25 cellular contexts compared by ENCODE assay signal in genomic region chr4:139576219-139576618, GRCh38. TPM values are rescaled to one million over a fixed set of nuclear protein-coding genes. Genes with fewer than 3 reads are reported as not detected.
DNase-seq lines count a peak whose midpoint lies in the region; ATAC-seq and TF ChIP-seq lines count a peak whose summit lies in the region.
"Had no signal": no experiment of that assay in that cellular context is flagged by ENCODE, and none has a peak within 500 bp of the region (broad histone marks: within the 10 kb centered on the region; RNA-seq: fewer than 3 reads in every experiment).

No MANE protein-coding gene starts in this region.

- intact Hi-C loops in cardiac septum (cut with DNase I) = no loop called here
- intact Hi-C loops in thyroid gland (cut with DNase I) = no loop called here

- no peak for TF ChIP-seq CTCF in cardiac muscle cell (IDR thresholded peaks at IDR 0.05; ENCODE audit: low read depth, low read length)
- TF ChIP-seq CTCF in thyroid gland (IDR thresholded peaks at IDR 0.05) = no peak

- H3K4me1 ChIP-seq in cardiac muscle cell (ENCODE audit: low read depth) (peaks cover 7% of the 10 kb centered on the region), thyroid gland (peaks cover 0 to 5% of the 10 kb centered on the region in 2 donors)
- H3K4me1 ChIP-seq: BE2C had no signal

- H3K9me3 ChIP-seq in cardiac muscle cell (ENCODE audit: low read depth) (no peaks in the 10 kb centered on the region), thyroid gland (no peaks in the 10 kb centered on the region)
- H3K9me3 ChIP-seq: mucosa of descending colon, thoracic aorta had no signal

- whole genome bisulfite sequencing in thyroid gland, 2 donors = 95 to 96% methylated on average over 5 of the region's 5 CpGs

- H3K27me3 ChIP-seq in cardiac muscle cell (no peaks in the 10 kb centered on the region), thyroid gland (no peaks in the 10 kb centered on the region)
- H3K27me3 ChIP-seq: BE2C had no signal

- H3K4me3 ChIP-seq in cardiac muscle cell (no peak overlapping the region), thyroid gland (replicated peaks in 1 of 3) (no peak overlapping the region)
- H3K4me3 ChIP-seq: mucosa of descending colon, thoracic aorta had no signal

- no peak for TF ChIP-seq POLR2A in thyroid gland (IDR thresholded peaks at IDR 0.05)

- H3K36me3 ChIP-seq in cardiac muscle cell (no peaks in the 10 kb centered on the region), thyroid gland (no peaks in the 10 kb centered on the region)
- H3K36me3 ChIP-seq: BE2C, thoracic aorta had no signal

- DNase-seq in cardiac muscle cell (ENCODE audit: low read depth in 1 of 2, low spot score in 1 of 2) (peak; percentile 32 to 68), cardiac septum (ENCODE audit: low spot score) (no peak), astrocyte of the hippocampus (ENCODE audit: low read depth, low spot score) (peak; percentile 58), mesenteric fat pad (ENCODE audit: low spot score) (peak; percentile 9), thyroid gland (no peak), Kasumi-1 (lab: John Stamatoyannopoulos, UW) (no peak), activated gamma-delta T cell treated with Interleukin-2 at 50 U/mL for 16 hours (no peak)
- DNase-seq: 8988T; activated CD4-positive, alpha-beta T cell treated with anti-CD3 and anti-CD28 coated beads, Interleukin-2, amount 50 U/mL, for 48 hours; activated naive CD4-positive, alpha-beta T cell treated with anti-CD3 and anti-CD28 coated beads for 36 hours; BE2C; CD8-positive, alpha-beta memory T cell; DMS153; GF-D8; HCEC 1CT; KG1; mucosa of descending colon; NCI-H1436; NCI-H446 treated with DMSO at 0.1 percent for 48 hours; stimulated activated naive CD4-positive, alpha-beta T cell treated with Interleukin-2 at 50 U/mL for 16 hours had no signal

- ATAC-seq in HG02852 (IDR thresholded peaks at IDR 0.05; ENCODE audit: unreplicated experiment) = no peak
- ATAC-seq: activated CD4-positive, CD25-positive, alpha-beta regulatory T cell treated with anti-CD3 and anti-CD28 coated beads, Interleukin-2, amount 50 U/mL, for 24 hours; mucosa of descending colon; sciatic nerve had no signal

- H3K27ac ChIP-seq in cardiac muscle cell = peak overlapping the region; percentile 11
- H3K27ac ChIP-seq in thyroid gland = no peak overlapping the region
- H3K27ac ChIP-seq: RWPE1, thoracic aorta had no signal

RNA-seq across cellular contexts. Expression of gene SETD7, which starts 20.2 kb away (rescaled TPM):
- 10.3 and 20.4 TPM in 2 replicates for total RNA-seq in cardiac muscle cell
- 4.8 and 6.8 TPM in 2 replicates for polyA plus RNA-seq in cardiac muscle cell
- 58.6 TPM for total RNA-seq in cardiac septum
- 81.0 TPM for total RNA-seq in mesenteric fat pad
- 10 to 100 TPM; 33.3 to 73.0 (median 37.1) TPM for total RNA-seq in thyroid gland

Comparison
In these comparisons a context has a peak if more than half of its experiments do, and no peak if none do; other contexts are left out.
1. DNase-seq: peak in cardiac muscle cell (2 of 2), astrocyte of the hippocampus (single experiment) and mesenteric fat pad (single experiment); none in cardiac septum (single experiment), thyroid gland (0 of 2), Kasumi-1 (0 of 2) and activated gamma-delta T cell treated with Interleukin-2 at 50 U/mL for 16 hours (single experiment).